ENCODE assay signal across 22 cellular contexts in the genomic region with DNA sequence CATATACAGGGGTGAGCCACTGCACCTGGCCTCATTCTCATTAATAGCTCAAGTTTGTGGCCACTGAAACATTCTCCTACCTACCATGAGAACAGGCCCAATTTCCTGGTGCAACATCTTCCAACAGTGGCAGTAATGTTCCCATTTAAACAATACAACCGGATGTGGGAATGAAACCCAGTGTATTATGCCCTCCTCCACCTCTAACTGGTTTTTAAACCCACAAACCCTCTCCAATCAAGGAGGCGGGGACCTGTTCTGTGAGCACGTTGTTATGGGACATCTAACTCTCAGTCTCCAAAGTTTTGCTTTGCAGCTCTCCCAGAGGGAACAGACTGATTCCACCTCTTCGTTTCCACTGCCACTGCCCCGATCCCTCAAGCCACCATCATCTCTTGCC. TPM values are rescaled to one million over a fixed set of nuclear protein-coding genes. Genes with fewer than 3 reads are reported as not detected.
DNase-seq lines count a peak whose midpoint lies in the region; ATAC-seq and TF ChIP-seq lines count a peak whose summit lies in the region.
"Had no signal": no experiment of that assay in that cellular context is flagged by ENCODE, and none has a peak within 500 bp of the region (broad histone marks: within the 10 kb centered on the region; RNA-seq: fewer than 3 reads in every experiment).

No MANE protein-coding gene starts in this region.

- peak overlapping the region; percentile 67 for H3K27ac Mint-ChIP-seq in central memory CD8-positive, alpha-beta T cell (ENCODE audit: low read depth)
- H3K27ac Mint-ChIP-seq in neural crest cell (ENCODE audit: unreplicated experiment) = no peak overlapping the region
- H3K27ac Mint-ChIP-seq: activated naive CD8-positive, alpha-beta T cell treated with anti-CD3 and anti-CD28 coated beads for 36 hours; natural killer cell treated with Interleukin-12 subunit alpha and Interleukin-12 subunit beta and Interleukin-15 and Interleukin-18, amount 100 ng/mL, for 72 hours; T-helper 1 cell treated with Interleukin-12 subunit alpha and Interleukin-12 subunit beta and Interleukin-4 antibody, amounts not matched to agents 30 μg/mL and 1 μg/mL, for 36 hours had no signal

- no peaks in the 10 kb centered on the region for H3K9me3 Mint-ChIP-seq in central memory CD8-positive, alpha-beta T cell
- no peaks in the 10 kb centered on the region for H3K9me3 Mint-ChIP-seq in neural crest cell
- H3K9me3 Mint-ChIP-seq: activated naive CD8-positive, alpha-beta T cell treated with anti-CD3 and anti-CD28 coated beads for 36 hours; natural killer cell treated with Interleukin-12 subunit alpha and Interleukin-12 subunit beta and Interleukin-15 and Interleukin-18, amount 100 ng/mL, for 72 hours; T-helper 1 cell treated with Interleukin-12 subunit alpha and Interleukin-12 subunit beta and Interleukin-4 antibody, amounts not matched to agents 30 μg/mL and 1 μg/mL, for 36 hours had no signal

- peaks cover 69% of the 10 kb centered on the region for H3K4me1 Mint-ChIP-seq in central memory CD8-positive, alpha-beta T cell
- peaks cover 54% of the 10 kb centered on the region for H3K4me1 Mint-ChIP-seq in neural crest cell

- H3K4me3 ChIP-seq in foreskin fibroblast (ENCODE audit: low read depth in 1 of 2, low read length in 2 of 2) = no peak overlapping the region
- H3K4me3 ChIP-seq: K562, Peyer's patch, uterus had no signal

- TF ChIP-seq CTCF in neural crest cell (conservative IDR thresholded peaks at IDR 0.05) (no peak), foreskin fibroblast (IDR thresholded peaks at IDR 0.05; ENCODE audit: low read depth, low read length) (no peak)

- H3K4me3 Mint-ChIP-seq in central memory CD8-positive, alpha-beta T cell = no peak overlapping the region
- H3K4me3 Mint-ChIP-seq in neural crest cell = peak overlapping the region; percentile 69
- H3K4me3 Mint-ChIP-seq: activated naive CD8-positive, alpha-beta T cell treated with anti-CD3 and anti-CD28 coated beads for 36 hours; CD14-positive monocyte; natural killer cell treated with Interleukin-12 subunit alpha and Interleukin-12 subunit beta and Interleukin-15 and Interleukin-18, amount 100 ng/mL, for 72 hours had no signal

- ATAC-seq in central memory CD8-positive, alpha-beta T cell (replicated peaks; ENCODE audit: extremely low read depth, poor library complexity, severe bottlenecking) = no peak
- no peak for ATAC-seq in HG03097 (IDR thresholded peaks at IDR 0.05; ENCODE audit: low FRiP score, unreplicated experiment)
- ATAC-seq: HCT116; K562; left lobe of liver; natural killer cell treated with Interleukin-12 subunit alpha and Interleukin-12 subunit beta and Interleukin-15 and Interleukin-18, amount 100 ng/mL, for 72 hours had no signal

- DNase-seq in Daoy (ENCODE audit: low read depth) (peak; percentile 43), M059J (ENCODE audit: low read depth) (peak; percentile 60), neural crest cell (ENCODE audit: low read depth, low spot score) (no peak), foreskin fibroblast (no peak), middle frontal gyrus (ENCODE audit: extremely low spot score, low spot score) (no peak), NCI-H1694 treated with DMSO at 0.1 percent for 48 hours (lab: John Stamatoyannopoulos, UW) (no peak)
- DNase-seq in central memory CD8-positive, alpha-beta T cell (ENCODE audit: low spot score in 2 of 2) = no peak
- DNase-seq: activated CD8-positive, alpha-beta memory T cell treated with anti-CD3 and anti-CD28 coated beads, Interleukin-2, amount 50 U/mL, for 4 hours; activated naive CD8-positive, alpha-beta T cell treated with anti-CD3 and anti-CD28 coated beads for 36 hours; glutamatergic neuron; midbrain; NCI-H1048; NCI-H2029 treated with DMSO at 0.1 percent for 48 hours; uterus had no signal

- H3K36me3 Mint-ChIP-seq in central memory CD8-positive, alpha-beta T cell (ENCODE audit: insufficient read depth) = peaks cover 9% of the 10 kb centered on the region
- H3K36me3 Mint-ChIP-seq in neural crest cell (ENCODE audit: low read depth) = no peaks in the 10 kb centered on the region
- H3K36me3 Mint-ChIP-seq: activated naive CD8-positive, alpha-beta T cell treated with anti-CD3 and anti-CD28 coated beads for 36 hours; natural killer cell treated with Interleukin-12 subunit alpha and Interleukin-12 subunit beta and Interleukin-15 and Interleukin-18, amount 100 ng/mL, for 72 hours had no signal

- H3K27me3 Mint-ChIP-seq in central memory CD8-positive, alpha-beta T cell = no peaks in the 10 kb centered on the region
- H3K27me3 Mint-ChIP-seq in neural crest cell (ENCODE audit: low read depth) = no peaks in the 10 kb centered on the region
- H3K27me3 Mint-ChIP-seq: activated naive CD8-positive, alpha-beta T cell treated with anti-CD3 and anti-CD28 coated beads for 36 hours; natural killer cell treated with Interleukin-12 subunit alpha and Interleukin-12 subunit beta and Interleukin-15 and Interleukin-18, amount 100 ng/mL, for 72 hours had no signal

RNA-seq across cellular contexts. Expression of gene CTNNBIP1, which starts 2.6 kb away (rescaled TPM):
- 17.0 and 24.3 TPM in 2 replicates for total RNA-seq in Daoy (2014; rRNA removed; shearing (Covaris generic))
- total RNA-seq in M059J (2014; rRNA removed; shearing (Covaris generic)) = 35.7 and 37.1 TPM in 2 replicates
- total RNA-seq in neural crest cell = 74.8 and 75.5 TPM in 2 replicates

RNA-seq across cellular contexts. Expression of gene LZIC, which starts 35.8 kb away (rescaled TPM):
- 41.3 and 55.6 TPM in 2 replicates for total RNA-seq in Daoy (2014; rRNA removed; shearing (Covaris generic))
- total RNA-seq in M059J (2014; rRNA removed; shearing (Covaris generic)) = 17.5 and 33.0 TPM in 2 replicates
- total RNA-seq in neural crest cell = 35.3 and 39.6 TPM in 2 replicates

RNA-seq across cellular contexts. Expression of gene NMNAT1, which starts 35.8 kb away (rescaled TPM):
- total RNA-seq in Daoy (2014; rRNA removed; shearing (Covaris generic)) = 8.5 and 15.2 TPM in 2 replicates
- total RNA-seq in M059J (2014; rRNA removed; shearing (Covaris generic)) = 12.8 and 13.8 TPM in 2 replicates
- total RNA-seq in neural crest cell = 8.8 and 9.6 TPM in 2 replicates

Comparison
In these comparisons a context has a peak if more than half of its experiments do, and no peak if none do; other contexts are left out.
1. DNase-seq: peak in Daoy (single experiment) and M059J (single experiment); none in central memory CD8-positive, alpha-beta T cell (0 of 2), neural crest cell (single experiment), foreskin fibroblast (0 of 2), middle frontal gyrus (single experiment) and NCI-H1694 treated with DMSO at 0.1 percent for 48 hours (single experiment).